1 cellular context compared by ENCODE assay signal in genomic region chr11:69884286-69884685, GRCh38.
TF ChIP-seq lines count a peak whose summit lies in the region.

No MANE protein-coding gene starts in this region.

TF ChIP-seq in SK-N-SH, 30 proteins besides CTCF, POLR2A, EP300 and RAD21 (continued from another document):
- TF ChIP-seq USF1 (IDR thresholded peaks at IDR 0.05; ENCODE audit: borderline replicate concordance, low read depth): no peak
